In genomic region chr18:13398631-13399030, GRCh38 we compare ENCODE assay signal across 14 cellular contexts.
A peak's percentile ranks its signal among the peaks of the same experiment; 100 is the strongest.
DNase-seq lines count a peak whose midpoint lies in the region; ATAC-seq lines count a peak whose summit lies in the region.
"Had no signal": no experiment of that assay in that cellular context is flagged by ENCODE, and none has a peak within 500 bp of the region (broad histone marks: within the 10 kb centered on the region; RNA-seq: fewer than 3 reads in every experiment).

No MANE protein-coding gene starts in this region.

- H3K4me1 Mint-ChIP-seq in stimulated activated naive CD8-positive, alpha-beta T cell treated with anti-CD3 and anti-CD28 coated beads, Interleukin-15, amount 100 ng/mL, for 72 hours, result peaks cover 39% of the 10 kb centered on the region
- H3K4me1 Mint-ChIP-seq in stimulated activated effector memory CD8-positive, alpha-beta T cell treated with anti-CD3 and anti-CD28 coated beads, Interleukin-12 subunit alpha, Interleukin-12 subunit beta, amount 100 ng/mL, for 72 hours, result no peaks in the 10 kb centered on the region
- peaks cover 10% of the 10 kb centered on the region for H3K4me1 Mint-ChIP-seq in T-helper 2 cell treated with Interferon-gamma antibody and Interleukin-4, amounts not matched to agents 5 μg/mL and 100 μg/mL, for 36 hours (ENCODE audit: low read depth)
- H3K4me1 Mint-ChIP-seq: B cell had no signal

- H3K36me3 Mint-ChIP-seq in stimulated activated effector memory CD8-positive, alpha-beta T cell treated with anti-CD3 and anti-CD28 coated beads, Interleukin-12 subunit alpha, Interleukin-12 subunit beta, amount 100 ng/mL, for 72 hours, result no peaks in the 10 kb centered on the region
- no peaks in the 10 kb centered on the region for H3K36me3 Mint-ChIP-seq in T-helper 2 cell treated with Interferon-gamma antibody and Interleukin-4, amounts not matched to agents 5 μg/mL and 100 μg/mL, for 36 hours (ENCODE audit: low read depth)
- H3K36me3 Mint-ChIP-seq: CD8-positive, alpha-beta memory T cell had no signal

- H3K27me3 Mint-ChIP-seq in stimulated activated naive CD8-positive, alpha-beta T cell treated with anti-CD3 and anti-CD28 coated beads, Interleukin-15, amount 100 ng/mL, for 72 hours, result no peaks in the 10 kb centered on the region
- H3K27me3 Mint-ChIP-seq in T-helper 2 cell treated with Interferon-gamma antibody and Interleukin-4, amounts not matched to agents 5 μg/mL and 100 μg/mL, for 36 hours (ENCODE audit: low read depth), result no peaks in the 10 kb centered on the region
- H3K27me3 Mint-ChIP-seq: CD8-positive, alpha-beta memory T cell had no signal

- no peak for ATAC-seq in stimulated activated naive CD8-positive, alpha-beta T cell treated with anti-CD3 and anti-CD28 coated beads, Interleukin-15, amount 100 ng/mL, for 72 hours
- no peak for ATAC-seq in stimulated activated naive CD8-positive, alpha-beta T cell treated with anti-CD3 and anti-CD28 coated beads, Interleukin-15, Interleukin-2, amounts not matched to agents 100 U/mL and 50 U/mL, for 24 hours
- ATAC-seq in left lobe of liver, result no peak
- ATAC-seq in stimulated activated effector memory CD8-positive, alpha-beta T cell treated with anti-CD3 and anti-CD28 coated beads, Interleukin-12 subunit alpha, Interleukin-12 subunit beta, amount 100 ng/mL, for 72 hours, result no peak
- no peak for ATAC-seq in Right ventricle myocardium inferior
- ATAC-seq: GM12878 had no signal

- H3K9me3 Mint-ChIP-seq in stimulated activated naive CD8-positive, alpha-beta T cell treated with anti-CD3 and anti-CD28 coated beads, Interleukin-15, amount 100 ng/mL, for 72 hours, result no peaks in the 10 kb centered on the region
- H3K9me3 Mint-ChIP-seq in stimulated activated effector memory CD8-positive, alpha-beta T cell treated with anti-CD3 and anti-CD28 coated beads, Interleukin-12 subunit alpha, Interleukin-12 subunit beta, amount 100 ng/mL, for 72 hours, result no peaks in the 10 kb centered on the region
- no peaks in the 10 kb centered on the region for H3K9me3 Mint-ChIP-seq in T-helper 2 cell treated with Interferon-gamma antibody and Interleukin-4, amounts not matched to agents 5 μg/mL and 100 μg/mL, for 36 hours
- H3K9me3 Mint-ChIP-seq: CD8-positive, alpha-beta memory T cell had no signal

- peak overlapping the region; percentile 19 to 22 for H3K27ac Mint-ChIP-seq in stimulated activated naive CD8-positive, alpha-beta T cell treated with anti-CD3 and anti-CD28 coated beads, Interleukin-15, amount 100 ng/mL, for 72 hours
- H3K27ac Mint-ChIP-seq in stimulated activated effector memory CD8-positive, alpha-beta T cell treated with anti-CD3 and anti-CD28 coated beads, Interleukin-12 subunit alpha, Interleukin-12 subunit beta, amount 100 ng/mL, for 72 hours, result peak overlapping the region; percentile 60
- H3K27ac Mint-ChIP-seq in T-helper 2 cell treated with Interferon-gamma antibody and Interleukin-4, amounts not matched to agents 5 μg/mL and 100 μg/mL, for 36 hours, result no peak overlapping the region
- H3K27ac Mint-ChIP-seq: B cell had no signal

- intact Hi-C loops in Right ventricle myocardium inferior (cut with DNase I), result no loop called here

- no peak overlapping the region for H3K4me3 Mint-ChIP-seq in stimulated activated naive CD8-positive, alpha-beta T cell treated with anti-CD3 and anti-CD28 coated beads, Interleukin-15, amount 100 ng/mL, for 72 hours
- H3K4me3 Mint-ChIP-seq in stimulated activated effector memory CD8-positive, alpha-beta T cell treated with anti-CD3 and anti-CD28 coated beads, Interleukin-12 subunit alpha, Interleukin-12 subunit beta, amount 100 ng/mL, for 72 hours, result no peak overlapping the region
- H3K4me3 Mint-ChIP-seq in T-helper 2 cell treated with Interferon-gamma antibody and Interleukin-4, amounts not matched to agents 5 μg/mL and 100 μg/mL, for 36 hours, result no peak overlapping the region
- H3K4me3 Mint-ChIP-seq: B cell; CD8-positive, alpha-beta memory T cell had no signal

- no peak for DNase-seq in stimulated activated naive CD8-positive, alpha-beta T cell treated with anti-CD3 and anti-CD28 coated beads, Interleukin-15, amount 100 ng/mL, for 72 hours
- DNase-seq in stimulated activated naive CD8-positive, alpha-beta T cell treated with anti-CD3 and anti-CD28 coated beads, Interleukin-15, Interleukin-2, amounts not matched to agents 100 U/mL and 50 U/mL, for 24 hours, result no peak
- DNase-seq in left lobe of liver (ENCODE audit: low spot score), result peak; percentile 21
- DNase-seq in stimulated activated effector memory CD8-positive, alpha-beta T cell treated with anti-CD3 and anti-CD28 coated beads, Interleukin-12 subunit alpha, Interleukin-12 subunit beta, amount 100 ng/mL, for 72 hours (ENCODE audit: low spot score in 2 of 2), result no peak
- DNase-seq in T-helper 2 cell treated with Interferon-gamma antibody and Interleukin-4, amounts not matched to agents 5 μg/mL and 100 μg/mL, for 36 hours (ENCODE audit: low spot score), result no peak
- no peak for DNase-seq in Right ventricle myocardium inferior (ENCODE audit: missing footprints)
- DNase-seq: CD8-positive, alpha-beta memory T cell; DMS 273 treated with DMSO at 0.1 percent for 48 hours; DMS53; DND-41; EL; GM23248 had no signal
